ENCODE assay signal across 18 cellular contexts in genomic region chr20:33532753-33533459, GRCh38. TPM values are rescaled to one million over a fixed set of nuclear protein-coding genes. Genes with fewer than 3 reads are reported as not detected.
DNase-seq lines count a peak whose midpoint lies in the region; ATAC-seq and TF ChIP-seq lines count a peak whose summit lies in the region.
"Had no signal": no experiment of that assay in that cellular context is flagged by ENCODE, and none has a peak within 500 bp of the region (broad histone marks: within the 10 kb centered on the region; RNA-seq: fewer than 3 reads in every experiment).

No MANE protein-coding gene starts in this region.

- peak overlapping the region; percentile 99 for H3K27ac Mint-ChIP-seq in nephron progenitor cell
- H3K27ac Mint-ChIP-seq: activated T-helper 17 cell treated with anti-CD3 and anti-CD28 coated beads, Interleukin-2, amount 50 U/mL, for 72 hours had no signal

- no peak overlapping the region for H3K4me3 ChIP-seq in ascending aorta
- H3K4me3 ChIP-seq: adrenal gland, psoas muscle, SJSA1 had no signal

- H3K27me3 Mint-ChIP-seq in nephron progenitor cell (ENCODE audit: low read depth, poor library complexity): peaks cover 4% of the 10 kb centered on the region
- H3K27me3 Mint-ChIP-seq: activated T-helper 17 cell treated with anti-CD3 and anti-CD28 coated beads, Interleukin-2, amount 50 U/mL, for 72 hours; naive thymus-derived CD8-positive, alpha-beta T cell had no signal

- ATAC-seq in HG02970 (IDR thresholded peaks at IDR 0.05; ENCODE audit: low FRiP score, unreplicated experiment) (no peak), HG03520 (IDR thresholded peaks at IDR 0.05; ENCODE audit: unreplicated experiment) (no peak)
- ATAC-seq: activated T-helper 17 cell treated with anti-CD3 and anti-CD28 coated beads, Interleukin-2, amount 50 U/mL, for 72 hours; naive thymus-derived CD8-positive, alpha-beta T cell; psoas muscle had no signal

- H3K36me3 Mint-ChIP-seq in nephron progenitor cell (ENCODE audit: low read depth): peaks cover 28% of the 10 kb centered on the region

- no peaks in the 10 kb centered on the region for H3K27me3 ChIP-seq in ascending aorta
- H3K27me3 ChIP-seq: adrenal gland, SJSA1 had no signal

- peak overlapping the region; percentile 31 for H3K4me3 Mint-ChIP-seq in nephron progenitor cell
- H3K4me3 Mint-ChIP-seq: activated T-helper 17 cell treated with anti-CD3 and anti-CD28 coated beads, Interleukin-2, amount 50 U/mL, for 72 hours; naive thymus-derived CD8-positive, alpha-beta T cell had no signal

- intact Hi-C loops in ascending aorta (cut with DNase I): no loop called here

- H3K9me3 ChIP-seq in ascending aorta: no peaks in the 10 kb centered on the region
- H3K9me3 ChIP-seq: adrenal gland, psoas muscle, SJSA1 had no signal

- peaks cover 17% of the 10 kb centered on the region for H3K9me3 Mint-ChIP-seq in nephron progenitor cell
- H3K9me3 Mint-ChIP-seq: activated T-helper 17 cell treated with anti-CD3 and anti-CD28 coated beads, Interleukin-2, amount 50 U/mL, for 72 hours had no signal

- H3K4me1 Mint-ChIP-seq in nephron progenitor cell: peaks cover 51% of the 10 kb centered on the region

- no peak overlapping the region for H3K27ac ChIP-seq in ascending aorta
- H3K27ac ChIP-seq: adrenal gland, HL-60, psoas muscle had no signal

- peaks cover 0 to 7% of the 10 kb centered on the region in 2 donors for H3K4me1 ChIP-seq in ascending aorta

- no peaks in the 10 kb centered on the region for H3K36me3 ChIP-seq in ascending aorta
- H3K36me3 ChIP-seq: adrenal gland, SJSA1 had no signal

- DNase-seq in GM03348 (ENCODE audit: low spot score) (peak; percentile 31), foreskin melanocyte (peak; percentile 23), nephron progenitor cell (no peak), ascending aorta (ENCODE audit: low spot score in 2 of 2) (no peak)
- DNase-seq: activated CD4-positive, alpha-beta T cell treated with anti-CD3 and anti-CD28 coated beads, Interleukin-2, amount 50 U/mL, for 48 hours; adrenal gland; C1 segment of cervical spinal cord; DND-41; KG1; naive thymus-derived CD8-positive, alpha-beta T cell; NCI-H1105; psoas muscle had no signal

- TF ChIP-seq CTCF in nephron progenitor cell (IDR thresholded peaks at IDR 0.05): no peak
- no peak for TF ChIP-seq CTCF in ascending aorta (IDR thresholded peaks at IDR 0.05)

TF ChIP-seq in PFSK-1, 5 proteins besides CTCF, POLR2A, EP300 and RAD21:
- TF ChIP-seq FOXP2 (optimal IDR thresholded peaks at IDR 0.05; ENCODE audit: borderline replicate concordance, extremely low read depth, extremely low read length, insufficient read depth) (no peak), SIN3A (IDR thresholded peaks at IDR 0.05; ENCODE audit: borderline replicate concordance, insufficient read depth, low read length) (peak; percentile 48; the same call in 1 of the 2 replicates)

RNA-seq across cellular contexts. Expression of gene CBFA2T2, which starts 43.0 kb away (rescaled TPM):
- 16.4 TPM for polyA plus RNA-seq in PFSK-1 (2012; ENCODE audit: insufficient read length, low read depth)
- total RNA-seq in ascending aorta: 22.4 TPM

Comparison
In these comparisons a context has a peak if more than half of its experiments do, and no peak if none do; other contexts are left out.
1. DNase-seq: peak in GM03348 (single experiment) and foreskin melanocyte (single experiment); none in nephron progenitor cell (single experiment) and ascending aorta (0 of 2).